Comparison of ENCODE assay signal across 11 cellular contexts in genomic region chr1:43285269-43285986, GRCh38. TPM values are rescaled to one million over a fixed set of nuclear protein-coding genes. Genes with fewer than 3 reads are reported as not detected.
A peak's percentile ranks its signal among the peaks of the same experiment; 100 is the strongest.
DNase-seq lines count a peak whose midpoint lies in the region; TF ChIP-seq lines count a peak whose summit lies in the region.
"Had no signal": no experiment of that assay in that cellular context is flagged by ENCODE, and none has a peak within 500 bp of the region (broad histone marks: within the 10 kb centered on the region; RNA-seq: fewer than 3 reads in every experiment).

Gene C1orf210 (minus strand): TSS chr1:43285581. CDS start chr1:43283270, 2,311 bp downstream.

- DNase-seq in activated T-cell treated with anti-CD3 and anti-CD28 coated beads for 48 hours (ENCODE audit: low read depth), result peak; percentile 5
- DNase-seq in activated T-cell treated with anti-CD3 and anti-CD28 coated beads for 4 hours, result no peak
- peak; percentile 87 for DNase-seq in left kidney (ENCODE audit: low read depth, low spot score)
- peak; percentile 84 for DNase-seq in ureter (ENCODE audit: low spot score)
- DNase-seq in GM20000 (ENCODE audit: low spot score), result no peak
- DNase-seq in NCI-H1092 (lab: John Stamatoyannopoulos, UW), result no peak
- DNase-seq in nucleus accumbens (lab: John Stamatoyannopoulos, UW), result no peak
- DNase-seq: stimulated activated naive CD4-positive, alpha-beta T cell had no signal

- TF ChIP-seq CTCF in VCaP (conservative IDR thresholded peaks at IDR 0.05), result peak; percentile 79
- TF ChIP-seq CTCF in GM20000 (IDR thresholded peaks at IDR 0.05; ENCODE audit: extremely low read depth, missing control alignments), result no peak

- H3K27ac ChIP-seq in VCaP, result peak within 1 kb of the TSS; percentile 73

RNA-seq across cellular contexts. Expression of gene C1orf210, which starts in this region (rescaled TPM):
- total RNA-seq in ureter, result 12.0 TPM
- total RNA-seq: endothelial cell of umbilical vein, osteocyte had no signal

Comparison
In these comparisons a context has a peak if more than half of its experiments do, and no peak if none do; other contexts are left out.
1. DNase-seq: peak in activated T-cell treated with anti-CD3 and anti-CD28 coated beads for 48 hours (single experiment), left kidney (single experiment) and ureter (single experiment); none in activated T-cell treated with anti-CD3 and anti-CD28 coated beads for 4 hours (single experiment), GM20000 (single experiment), NCI-H1092 (single experiment) and nucleus accumbens (0 of 56).